ENCODE assay signal across 19 cellular contexts in the genomic region with DNA sequence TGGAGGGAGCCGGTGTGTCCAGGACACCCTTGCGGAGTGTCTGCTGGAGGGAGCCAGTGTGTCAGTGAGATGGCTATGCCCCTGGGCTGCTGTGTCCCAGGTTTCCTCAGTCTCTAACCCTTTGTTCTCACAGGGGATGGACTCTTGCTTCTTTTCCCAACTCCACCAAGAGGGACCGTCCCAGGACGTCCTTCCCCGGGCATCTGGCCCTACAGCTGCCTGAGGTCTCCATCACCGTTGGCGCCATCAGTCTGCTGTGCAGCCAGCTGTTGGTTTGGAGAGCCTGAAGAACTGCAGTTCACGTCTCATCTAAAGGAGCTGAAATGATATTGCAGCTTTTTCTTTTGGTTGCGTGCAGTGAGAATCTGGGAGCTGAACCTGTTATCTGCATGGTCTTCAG.
"Had no signal": no experiment of that assay in that cellular context is flagged by ENCODE, and none has a peak within 500 bp of the region (broad histone marks: within the 10 kb centered on the region; RNA-seq: fewer than 3 reads in every experiment).

No MANE protein-coding gene starts in this region.

- H3K36me3 ChIP-seq: thyroid gland, WERI-Rb-1 had no signal

- DNase-seq: activated CD4-positive, alpha-beta T cell treated with anti-CD3 and anti-CD28 coated beads, Interleukin-2, amount 10 ng/mL, durations not matched to agents 7 days and 5 days; activated CD4-positive, CD25-positive, alpha-beta regulatory T cell treated with anti-CD3 and anti-CD28 coated beads, Interleukin-2, amount 50 U/mL, for 72 hours; activated CD8-positive, alpha-beta T cell treated with anti-CD3 and anti-CD28 coated beads, Interleukin-2, amount 10 ng/mL, durations not matched to agents 7 days and 5 days; activated gamma-delta T cell; aorta; central memory CD4-positive, alpha-beta T cell; dermis blood vessel endothelial cell; effector CD8-positive, alpha-beta T cell; erythroblast; foreskin fibroblast; naive B cell; occipital lobe; stimulated activated CD4-positive, alpha-beta T cell treated with anti-CD3 and anti-CD28 coated beads, Interleukin-1b, Interleukin-23, amount 100 ng/mL, for 48 hours; substantia nigra; T-cell; thyroid gland; WERI-Rb-1 had no signal

- H3K4me3 ChIP-seq: thyroid gland had no signal

- H3K9me3 ChIP-seq: thyroid gland had no signal

- H3K4me1 ChIP-seq: thyroid gland had no signal

- H3K27ac ChIP-seq: thyroid gland, WERI-Rb-1 had no signal

- H3K27me3 ChIP-seq: thyroid gland had no signal

- ATAC-seq: activated CD8-positive, alpha-beta T cell treated with anti-CD3 and anti-CD28 coated beads, Interleukin-2, amount 10 ng/mL, durations not matched to agents 7 days and 5 days; activated naive CD4-positive, alpha-beta T cell treated with anti-CD3 and anti-CD28 coated beads, Interleukin-2, amount 50 U/mL, for 72 hours; left lobe of liver; T-cell had no signal
